Comparison of ENCODE assay signal across 24 cellular contexts in genomic region chr14:90569201-90569600, GRCh38.
DNase-seq lines count a peak whose midpoint lies in the region; ATAC-seq and TF ChIP-seq lines count a peak whose summit lies in the region.
"Had no signal": no experiment of that assay in that cellular context is flagged by ENCODE, and none has a peak within 500 bp of the region (broad histone marks: within the 10 kb centered on the region; RNA-seq: fewer than 3 reads in every experiment).

No MANE protein-coding gene starts in this region.

- peak overlapping the region; percentile 72 to 97 (median 95) for H3K27ac Mint-ChIP-seq in brain
- H3K27ac Mint-ChIP-seq: CD4-positive, CD25-positive, alpha-beta regulatory T cell; dendritic cell treated with granulocyte-macrophage colony-stimulating factor and Interleukin-4, amounts not matched to agents 40 ng/mL and 50 ng/mL, for 4 days; GM23338; T-helper 2 cell treated with Interferon-gamma antibody and Interleukin-4, amounts not matched to agents 5 μg/mL and 100 μg/mL, for 36 hours had no signal

- H3K9me3 Mint-ChIP-seq in brain, result peaks cover 0 to 5% (median 0%) of the 10 kb centered on the region in 5 experiments
- H3K9me3 Mint-ChIP-seq: activated T-cell treated with anti-CD3 and anti-CD28 coated beads, Interleukin-2, amount 50 U/mL, for 4 hours; dendritic cell treated with granulocyte-macrophage colony-stimulating factor and Interleukin-4, amounts not matched to agents 40 ng/mL and 50 ng/mL, for 4 days; GM23338; T-helper 2 cell treated with Interferon-gamma antibody and Interleukin-4, amounts not matched to agents 5 μg/mL and 100 μg/mL, for 36 hours had no signal

- TF ChIP-seq CTCF in brain (conservative IDR thresholded peaks at IDR 0.05) (no peak), esophagus muscularis mucosa (IDR thresholded peaks at IDR 0.05) (no peak), psoas muscle (IDR thresholded peaks at IDR 0.05) (no peak)

- intact Hi-C loops in esophagus muscularis mucosa (cut with DNase I) (no loop called here), psoas muscle (cut with DNase I) (no loop called here), aorta (cut with DNase I) (no loop called here)

- peaks cover 57% of the 10 kb centered on the region for H3K4me1 Mint-ChIP-seq in brain
- H3K4me1 Mint-ChIP-seq: CD4-positive, CD25-positive, alpha-beta regulatory T cell had no signal

- WGBS in esophagus muscularis mucosa, result 78% methylated on average over 4 of the region's 5 CpGs
- WGBS in psoas muscle, 3 donors, result 81 to 89% (median 88%) methylated on average over 5 of the region's 5 CpGs
- 79 to 84% methylated on average over 5 of the region's 5 CpGs for WGBS in aorta, 2 donors

- peak overlapping the region in 1 of 5 experiments; percentile 27 for H3K4me3 Mint-ChIP-seq in brain
- H3K4me3 Mint-ChIP-seq: activated T-cell treated with anti-CD3 and anti-CD28 coated beads, Interleukin-2, amount 50 U/mL, for 4 hours; CD4-positive, CD25-positive, alpha-beta regulatory T cell; dendritic cell treated with granulocyte-macrophage colony-stimulating factor and Interleukin-4, amounts not matched to agents 40 ng/mL and 50 ng/mL, for 4 days; GM23338; T-helper 2 cell treated with Interferon-gamma antibody and Interleukin-4, amounts not matched to agents 5 μg/mL and 100 μg/mL, for 36 hours had no signal

- H3K4me1 ChIP-seq in esophagus muscularis mucosa, result peaks cover 18 to 64% (median 47%) of the 10 kb centered on the region in 4 donors
- peaks cover 16% of the 10 kb centered on the region for H3K4me1 ChIP-seq in psoas muscle
- H3K4me1 ChIP-seq in aorta (ENCODE audit: control insufficient read depth in 1 of 2, insufficient read depth in 2 of 2, low read length in 2 of 2), result no peaks in the 10 kb centered on the region
- H3K4me1 ChIP-seq: adrenal gland had no signal

- H3K9me3 ChIP-seq in esophagus muscularis mucosa, result no peaks in the 10 kb centered on the region
- H3K9me3 ChIP-seq in psoas muscle, result no peaks in the 10 kb centered on the region
- no peaks in the 10 kb centered on the region for H3K9me3 ChIP-seq in aorta (ENCODE audit: control insufficient read depth, low read length)
- H3K9me3 ChIP-seq: adrenal gland, neutrophil had no signal

- no peaks in the 10 kb centered on the region for H3K27me3 Mint-ChIP-seq in brain
- H3K27me3 Mint-ChIP-seq: dendritic cell treated with granulocyte-macrophage colony-stimulating factor and Interleukin-4, amounts not matched to agents 40 ng/mL and 50 ng/mL, for 4 days had no signal

- peak; percentile 41 to 66 (median 58) for ATAC-seq in psoas muscle
- ATAC-seq in aorta (ENCODE audit: low FRiP score), result no peak
- ATAC-seq: activated T-cell treated with anti-CD3 and anti-CD28 coated beads, Interleukin-2, amount 50 U/mL, for 4 hours; SK-N-SH treated with all-trans-retinoic acid at 6 μM for 48 hours had no signal

- H3K27me3 ChIP-seq in esophagus muscularis mucosa (no peaks in the 10 kb centered on the region), psoas muscle (ENCODE audit: insufficient read depth in 3 of 3, low read length in 2 of 3) (no peaks in the 10 kb centered on the region), aorta (ENCODE audit: control insufficient read depth in 1 of 2, insufficient read depth in 2 of 2, low read length in 1 of 2) (no peaks in the 10 kb centered on the region)
- H3K27me3 ChIP-seq: adrenal gland, cardiac muscle cell, neutrophil had no signal

- DNase-seq in esophagus muscularis mucosa (ENCODE audit: extremely low spot score), result no peak
- DNase-seq in psoas muscle, result no peak
- peak in 1 of 2 donors; percentile 38 for DNase-seq in aorta
- DNase-seq in stimulated activated CD4-positive, alpha-beta T cell treated with anti-CD3 and anti-CD28 coated beads, Interleukin-2, amount 100 ng/mL, for 48 hours, result no peak
- DNase-seq in HuH-7.5 (ENCODE audit: low spot score), result no peak
- no peak for DNase-seq in SIG-M5 (lab: John Stamatoyannopoulos, UW)
- DNase-seq: activated CD4-positive, alpha-beta T cell treated with anti-CD3 and anti-CD28 coated beads for 48 hours; activated T-cell treated with anti-CD3 and anti-CD28 coated beads, Interleukin-2, amount 50 U/mL, for 4 hours; adrenal gland; CD4-positive, CD25-positive, alpha-beta regulatory T cell; DMS 273 treated with DMSO at 0.1 percent for 48 hours; Kasumi-1; NCI-H1694 treated with DMSO at 0.1 percent for 48 hours; NCI-H2171; NCI-H510A treated with DMSO at 0.1 percent for 48 hours had no signal

- no peak for TF ChIP-seq POLR2A in esophagus muscularis mucosa (IDR thresholded peaks at IDR 0.05; ENCODE audit: low read depth)

- H3K36me3 Mint-ChIP-seq in brain, result peaks cover 31% of the 10 kb centered on the region
- H3K36me3 Mint-ChIP-seq: CD4-positive, CD25-positive, alpha-beta regulatory T cell had no signal

- no peak overlapping the region for H3K4me3 ChIP-seq in esophagus muscularis mucosa
- H3K4me3 ChIP-seq in psoas muscle, result no peak overlapping the region
- no peak overlapping the region for H3K4me3 ChIP-seq in aorta (ENCODE audit: low read length in 2 of 2)
- H3K4me3 ChIP-seq: adrenal gland, cardiac muscle cell, GM23338, skin epidermis had no signal

- no peak for TF ChIP-seq EP300 in esophagus muscularis mucosa (IDR thresholded peaks at IDR 0.05)

- H3K36me3 ChIP-seq in esophagus muscularis mucosa (peaks cover 0 to 13% (median 6%) of the 10 kb centered on the region in 4 donors), psoas muscle (ENCODE audit: insufficient read depth in 1 of 2, low read depth in 1 of 2) (no peaks in the 10 kb centered on the region), aorta (ENCODE audit: control insufficient read depth in 1 of 2, insufficient read depth in 2 of 2, low read length in 1 of 2) (no peaks in the 10 kb centered on the region)
- H3K36me3 ChIP-seq: adrenal gland, cardiac muscle cell had no signal

- H3K27ac ChIP-seq in esophagus muscularis mucosa (replicated peaks in 1 of 4), result peak overlapping the region; percentile 69 to 79 (median 76)
- H3K27ac ChIP-seq in psoas muscle, result no peak overlapping the region
- H3K27ac ChIP-seq in aorta (ENCODE audit: low read depth in 1 of 2, low read length in 2 of 2), result peak overlapping the region; percentile 33 to 39
- H3K27ac ChIP-seq: adrenal gland, cardiac muscle cell, neutrophil, skin epidermis, VCaP had no signal
